In genomic region chr22:22581524-22581923, GRCh38 we compare ENCODE assay signal across 1 cellular context.
TF ChIP-seq lines count a peak whose summit lies in the region.
"Not testable (repeated sequence)": the region's sequence is repeated elsewhere in the genome, so short reads cannot be mapped to it uniquely, and the experiment has no call there.

No MANE protein-coding gene starts in this region.

TF ChIP-seq in K562, 482 proteins besides CTCF, POLR2A, EP300 and RAD21 (continued from another document):
- TF ChIP-seq TFE3 (CRISPR knock-in tag; IDR thresholded peaks at IDR 0.05) (peak; percentile 60), ZNF764 (CRISPR knock-in tag; IDR thresholded peaks at IDR 0.05; ENCODE audit: low read depth) (0 out of 2 replicates have a peak, but pooled peaks have one; percentile 11), MLX (CRISPR knock-in tag; conservative IDR thresholded peaks at IDR 0.05) (0 out of 4 replicates have a peak, but pooled peaks of 1 of the 2 experiments have one; percentile 21), MYNN (CRISPR knock-in tag; IDR thresholded peaks at IDR 0.05) (peak; percentile 50; the same call in 1 of the 2 replicates), ZNF445 (CRISPR knock-in tag; IDR thresholded peaks at IDR 0.05; ENCODE audit: low read depth) (peak; percentile 27; the same call in 1 of the 2 replicates), RFX5 (IDR thresholded peaks at IDR 0.05; ENCODE audit: low read depth, low read length) (0 out of 2 replicates have a peak, but pooled peaks have one; percentile 34), HMG20A (CRISPR knock-in tag; conservative IDR thresholded peaks at IDR 0.05) (peak; percentile 61; the same call in 1 of the 2 replicates), ADNP (tag; IDR thresholded peaks at IDR 0.05) (peak; percentile 70; the same call in 1 of the 2 replicates), ZNF232 (CRISPR knock-in tag; IDR thresholded peaks at IDR 0.05) (0 out of 2 replicates have a peak, but pooled peaks have one; percentile 37), FOXJ3 (CRISPR knock-in tag; IDR thresholded peaks at IDR 0.05) (0 out of 2 replicates have a peak, but pooled peaks have one; percentile 4), ZNF778 (CRISPR knock-in tag; IDR thresholded peaks at IDR 0.05) (0 out of 2 replicates have a peak, but pooled peaks have one; percentile 56), E2F3 (CRISPR knock-in tag; IDR thresholded peaks at IDR 0.05) (0 out of 2 replicates have a peak, but pooled peaks have one; percentile 28), ZBTB9 (CRISPR knock-in tag; IDR thresholded peaks at IDR 0.05) (0 out of 2 replicates have a peak, but pooled peaks have one; percentile 28), SRF (CRISPR knock-in tag; IDR thresholded peaks at IDR 0.05) (0 out of 4 replicates have a peak, but pooled peaks of 1 of the 2 experiments have one; percentile 56), ZBTB26 (CRISPR knock-in tag; IDR thresholded peaks at IDR 0.05) (0 out of 2 replicates have a peak, but pooled peaks have one; percentile 21), MITF (IDR thresholded peaks at IDR 0.05) (0 out of 2 replicates have a peak, but pooled peaks have one; percentile 16)
- not testable (repeated sequence) for TF ChIP-seq MYNN (IDR thresholded peaks at IDR 0.05)
